Comparison of ENCODE assay signal across 8 cellular contexts in genomic region chr1:108125312-108126138, GRCh38.
DNase-seq lines count a peak whose midpoint lies in the region; ATAC-seq and TF ChIP-seq lines count a peak whose summit lies in the region.

No MANE protein-coding gene starts in this region.

- WGBS in neuronal stem cell (ENCODE audit: extremely low coverage in 2 of 2, insufficient read length in 2 of 2, insufficient replicate concordance in 1 of 2), 2 donors, result no CpG with 5 or more reads among the region's 7 CpGs

- POLR2A ChIA-PET in Panc1 (lab: Charles Lee), result no interaction called here

- H2AFZ ChIP-seq in neuronal stem cell (ENCODE audit: low read length), result no peak overlapping the region

- H3K36me3 ChIP-seq in KOPT-K1 (ENCODE audit: insufficient read depth, low read length) (no peaks in the 10 kb centered on the region), Panc1 (ENCODE audit: control insufficient read depth, insufficient read depth, low read length) (no peaks in the 10 kb centered on the region), neuronal stem cell (replicated peaks in 1 of 2; ENCODE audit: control insufficient read depth in 2 of 2, insufficient read depth in 2 of 2, low read length in 2 of 2) (no peaks in the 10 kb centered on the region)

- H3K14ac ChIP-seq in neuronal stem cell (ENCODE audit: low read length), result no peak overlapping the region

- in situ Hi-C loops in Panc1 (cut with HindIII; ENCODE audit: low pct_unique_long_range_greater_than_20kb, low sequenced_read_pairs), result no loop called here

- H2BK120ac ChIP-seq in neuronal stem cell (ENCODE audit: low read depth, low read length), result no peak overlapping the region

- no peak overlapping the region for H2AK5ac ChIP-seq in neuronal stem cell (ENCODE audit: low read depth, low read length)

- H3K9me3 ChIP-seq in KOPT-K1 (ENCODE audit: insufficient read depth, low read length, poor library complexity, severe bottlenecking), result no peaks in the 10 kb centered on the region
- no peaks in the 10 kb centered on the region for H3K9me3 ChIP-seq in Panc1 (ENCODE audit: control insufficient read depth, insufficient read depth, low read depth, low read length)
- no peaks in the 10 kb centered on the region for H3K9me3 ChIP-seq in neuronal stem cell (replicated peaks in 1 of 2; ENCODE audit: control insufficient read depth in 2 of 2, insufficient read depth in 1 of 2, low read depth in 1 of 2, low read length in 2 of 2)

- peak overlapping the region; percentile 33 for H3K27ac ChIP-seq in KOPT-K1 (ENCODE audit: low read depth, low read length, poor library complexity, severe bottlenecking)
- H3K27ac ChIP-seq in Panc1 (ENCODE audit: low read length), result no peak overlapping the region
- no peak overlapping the region for H3K27ac ChIP-seq in neuronal stem cell (replicated peaks; ENCODE audit: low read length)

- H3K4me1 ChIP-seq in Panc1 (ENCODE audit: control insufficient read depth, insufficient read depth, low read length) (no peaks in the 10 kb centered on the region), neuronal stem cell (ENCODE audit: control insufficient read depth in 2 of 2, insufficient read depth in 1 of 2, low read depth in 1 of 2, low read length in 2 of 2) (no peaks in the 10 kb centered on the region)

- H3K18ac ChIP-seq in neuronal stem cell (ENCODE audit: low read length), result no peak overlapping the region

- no peaks in the 10 kb centered on the region for H3K79me1 ChIP-seq in neuronal stem cell (ENCODE audit: low read depth, low read length)

- no peak overlapping the region for H4K91ac ChIP-seq in neuronal stem cell (ENCODE audit: low read depth, low read length, poor library complexity)

- no peak overlapping the region for H3K4ac ChIP-seq in neuronal stem cell (ENCODE audit: low read length)

- no TSS peak for BruUV-seq in Panc1 (replicated peaks; lab: Mats Ljungman, UMichigan)

- DNase-seq in Daoy (ENCODE audit: low read depth) (peak; percentile 88), Panc1 (ENCODE audit: low read depth, low spot score) (peak; percentile 63), fibroblast of pulmonary artery (ENCODE audit: low read depth) (peak; percentile 87), neuronal stem cell (ENCODE audit: low spot score) (peak; percentile 78), superior temporal gyrus (ENCODE audit: extremely low spot score) (peak; percentile 88)
- DNase-seq in activated T-cell treated with anti-CD3 and anti-CD28 coated beads, Interleukin-2, amount 50 U/mL, for 48 hours, result peak; percentile 69 to 73

- no peak overlapping the region for H2BK5ac ChIP-seq in neuronal stem cell (ENCODE audit: low read length)

- H3K4me2 ChIP-seq in neuronal stem cell (ENCODE audit: insufficient read depth, low read length, poor library complexity, severe bottlenecking), result no peak overlapping the region

- ATAC-seq in GM21786 (IDR thresholded peaks at IDR 0.05; ENCODE audit: unreplicated experiment), result peak; percentile 94
- ATAC-seq in Panc1, result peak; percentile 93

- no peak overlapping the region for H3K9ac ChIP-seq in neuronal stem cell (ENCODE audit: low read depth, low read length, poor library complexity)

- H3K27me3 ChIP-seq in Panc1 (ENCODE audit: control insufficient read depth, insufficient read depth, low read length), result no peaks in the 10 kb centered on the region
- no peaks in the 10 kb centered on the region for H3K27me3 ChIP-seq in neuronal stem cell (ENCODE audit: control insufficient read depth in 3 of 3, insufficient read depth in 3 of 3, low read depth in 1 of 3, low read length in 3 of 3)

- H4K8ac ChIP-seq in neuronal stem cell (ENCODE audit: low read depth, low read length), result no peak overlapping the region

- TF ChIP-seq CTCF in Panc1 (IDR thresholded peaks at IDR 0.05) (peak; percentile 86), fibroblast of pulmonary artery (IDR thresholded peaks at IDR 0.05; ENCODE audit: low read length, missing control alignments) (peak; percentile 98)

- no peak overlapping the region for H3K4me3 ChIP-seq in Panc1 (ENCODE audit: low read depth in 2 of 2, low read length in 2 of 2)
- no peak overlapping the region for H3K4me3 ChIP-seq in fibroblast of pulmonary artery (replicated peaks; ENCODE audit: low read depth, low read length)
- no peak overlapping the region for H3K4me3 ChIP-seq in neuronal stem cell (ENCODE audit: low read length in 2 of 2)

- H3K23ac ChIP-seq in neuronal stem cell (ENCODE audit: low read depth, low read length, poor library complexity), result no peak overlapping the region

- no peak overlapping the region for H2BK15ac ChIP-seq in neuronal stem cell (ENCODE audit: low read length)

- intact Hi-C loops in Panc1 (cut with micrococcal nuclease; ENCODE audit: unreplicated experiment), result loop anchor here (1.0 kb wide), 1 partner anchor 343 kb away; no protein-coding TSS in a partner anchor

- CTCF ChIA-PET in Panc1 (lab: Charles Lee), result interaction anchor here (0.6 to 2.8 kb wide), 2 partner anchors 49 to 343 kb away, joined by 3 to 25 read pairs; no protein-coding TSS in a partner anchor

- no peak overlapping the region for H2BK12ac ChIP-seq in neuronal stem cell (ENCODE audit: low read length)
